Comparison of ENCODE assay signal across 8 cellular contexts in genomic region chr2:24123212-24124002, GRCh38. TPM values are rescaled to one million over a fixed set of nuclear protein-coding genes. Genes with fewer than 3 reads are reported as not detected.
DNase-seq lines count a peak whose midpoint lies in the region; ATAC-seq, FAIRE-seq and TF ChIP-seq lines count a peak whose summit lies in the region.

Gene FAM228B (plus strand): TSS chr2:24123469. CDS start chr2:24124362, 893 bp downstream.
Gene PFN4 (minus strand): TSS chr2:24123334. CDS start chr2:24122535, 799 bp downstream.

- peaks cover 9% of the 10 kb centered on the region for H3K4me1 ChIP-seq in ACC112 (ENCODE audit: control insufficient read depth, insufficient read depth, low read length, unreplicated experiment)

- peak; percentile 72 for DNase-seq in NCI-H2107 (lab: John Stamatoyannopoulos, UW)
- DNase-seq in bronchial epithelial cell (ENCODE audit: low read depth) = peak; percentile 55
- DNase-seq in iris pigment epithelial cell (ENCODE audit: low read depth) = peak; percentile 87
- DNase-seq in stimulated activated CD4-positive, alpha-beta T cell treated with anti-CD3 and anti-CD28 coated beads, Interleukin-12 subunit alpha, Interleukin-12 subunit beta, amount 100 ng/mL, for 24 hours (ENCODE audit: low read depth in 2 of 2) = peak; percentile 25 to 57

- peak; percentile 93 for ATAC-seq in HG03045 (IDR thresholded peaks at IDR 0.05; ENCODE audit: unreplicated experiment)

- H3K36me3 ChIP-seq in ACC112 (ENCODE audit: insufficient read depth, low read length) (no peaks in the 10 kb centered on the region), bronchial epithelial cell (ENCODE audit: control insufficient read depth, insufficient read depth, low read length) (no peaks in the 10 kb centered on the region)

- no peak for FAIRE-seq in bronchial epithelial cell (lab: Jason Lieb, UNC)

- TF ChIP-seq CTCF in VCaP (conservative IDR thresholded peaks at IDR 0.05) (no peak), bronchial epithelial cell (IDR thresholded peaks at IDR 0.05; ENCODE audit: insufficient read depth, low read length, severe bottlenecking) (no peak)

- peak within 1 kb of the TSS; percentile 74 for H3K4me3 ChIP-seq in ACC112 (ENCODE audit: low read depth, low read length)
- peak within 1 kb of the TSS; percentile 74 for H3K4me3 ChIP-seq in bronchial epithelial cell (ENCODE audit: low read depth, low read length)

- TF ChIP-seq POLR2A in GM18526 (IDR thresholded peaks at IDR 0.05; ENCODE audit: extremely low read depth, insufficient read length) = peak; percentile 82

- H3K27ac ChIP-seq in ACC112 (ENCODE audit: low read depth, low read length) = peak within 1 kb of the TSS; percentile 10
- peak within 1 kb of the TSS; percentile 92 for H3K27ac ChIP-seq in VCaP

- peaks cover 6% of the 10 kb centered on the region for H3K79me2 ChIP-seq in ACC112 (ENCODE audit: control insufficient read depth, insufficient read depth, low read length, unreplicated experiment)

- peak within 1 kb of the TSS; percentile 93 for H2AFZ ChIP-seq in ACC112 (ENCODE audit: low read length, unreplicated experiment)

- H3K27me3 ChIP-seq in ACC112 (ENCODE audit: insufficient read depth, low read length) (no peaks in the 10 kb centered on the region), bronchial epithelial cell (ENCODE audit: control insufficient read depth, insufficient read depth, low read length) (no peaks in the 10 kb centered on the region)

RNA-seq across cellular contexts. Expression of gene FAM228B, which starts in this region (rescaled TPM):
- total RNA-seq in bronchial epithelial cell = 3.2 and 5.0 TPM in 2 replicates

RNA-seq across cellular contexts. Expression of gene PFN4, which starts in this region (rescaled TPM):
- total RNA-seq in bronchial epithelial cell = under 0.01 and 0.38 TPM in 2 replicates

Comparison
In these comparisons a context has a peak if more than half of its experiments do, and no peak if none do; other contexts are left out.
1. Peak in every context shown above with its lines: DNase-seq, ATAC-seq, H3K4me3 ChIP-seq and H3K27ac ChIP-seq.